In genomic region chr17:2782030-2782429, GRCh38 we compare ENCODE assay signal across 19 cellular contexts. TPM values are rescaled to one million over a fixed set of nuclear protein-coding genes. Genes with fewer than 3 reads are reported as not detected.
DNase-seq lines count a peak whose midpoint lies in the region; ATAC-seq, FAIRE-seq and TF ChIP-seq lines count a peak whose summit lies in the region.
"Had no signal": no experiment of that assay in that cellular context is flagged by ENCODE, and none has a peak within 500 bp of the region (broad histone marks: within the 10 kb centered on the region; RNA-seq: fewer than 3 reads in every experiment).

No MANE protein-coding gene starts in this region.

- H3F3A ChIP-seq in GM23248 (ENCODE audit: insufficient read depth), result no peaks in the 10 kb centered on the region

- H2AFZ ChIP-seq in GM23248, result no peak overlapping the region
- H2AFZ ChIP-seq in H1 (ENCODE audit: low read length), result no peak overlapping the region
- H2AFZ ChIP-seq in osteoblast (ENCODE audit: low read length), result no peak overlapping the region

- in situ Hi-C loops in GM23248 (cut with MboI), result no loop called here
- in situ Hi-C loops in gastrocnemius medialis (cut with MboI; ENCODE audit: low sequenced_read_pairs in 4 of 4), result no loop called here

- no peak overlapping the region for H2BK15ac ChIP-seq in H1 (ENCODE audit: low read length)

- H3K36me3 ChIP-seq in GM23248 (ENCODE audit: low read depth) (no peaks in the 10 kb centered on the region), H1 (ENCODE audit: control insufficient read depth in 2 of 4, insufficient read depth in 4 of 4, low read length in 3 of 4) (no peaks in the 10 kb centered on the region), osteoblast (ENCODE audit: insufficient read depth, low read length) (no peaks in the 10 kb centered on the region), gastrocnemius medialis (no peaks in the 10 kb centered on the region)
- H3K36me3 ChIP-seq: breast epithelium had no signal

- TF ChIP-seq POLR2A in NB4 (IDR thresholded peaks at IDR 0.05; ENCODE audit: extremely low read depth, insufficient read length) (no peak), H1 (IDR thresholded peaks at IDR 0.05; ENCODE audit: control extremely low read depth in 1 of 2, low read depth in 2 of 2, low read length in 2 of 2) (no peak), gastrocnemius medialis (IDR thresholded peaks at IDR 0.05) (no peak)

- TF ChIP-seq CTCF in NB4 (IDR thresholded peaks at IDR 0.05; ENCODE audit: low read depth, low read length) (no peak), H1 (IDR thresholded peaks at IDR 0.05; ENCODE audit: control extremely low read depth in 1 of 3, insufficient read depth in 1 of 3, low read depth in 1 of 3, low read length in 3 of 3) (no peak), osteoblast (IDR thresholded peaks at IDR 0.05; ENCODE audit: extremely low read depth, low read depth, low read length) (no peak), gastrocnemius medialis (IDR thresholded peaks at IDR 0.05 in 4 of 5, conservative IDR thresholded peaks at IDR 0.05 in 1 of 5) (no peak)

- no peaks in the 10 kb centered on the region for H3K79me2 ChIP-seq in GM23248 (ENCODE audit: insufficient read depth)
- no peaks in the 10 kb centered on the region for H3K79me2 ChIP-seq in H1 (ENCODE audit: control insufficient read depth in 1 of 2, insufficient read depth in 2 of 2, low read length in 2 of 2)
- H3K79me2 ChIP-seq in osteoblast (ENCODE audit: insufficient read depth, low read length), result no peaks in the 10 kb centered on the region

- H3K23me2 ChIP-seq in H1 (ENCODE audit: low read depth, low read length), result peaks cover 6% of the 10 kb centered on the region

- H3K9ac ChIP-seq in GM23248 (no peak overlapping the region), H1 (replicated peaks in 1 of 4; ENCODE audit: extremely low read depth in 1 of 4, low read depth in 3 of 4, low read length in 3 of 4) (no peak overlapping the region)

- H4K20me1 ChIP-seq in GM23248 (ENCODE audit: insufficient read depth) (no peaks in the 10 kb centered on the region), H1 (replicated peaks in 1 of 2; ENCODE audit: control insufficient read depth in 1 of 2, insufficient read depth in 2 of 2, low read length in 2 of 2) (peaks cover 0 to 4% of the 10 kb centered on the region in 2 experiments), osteoblast (ENCODE audit: insufficient read depth, low read length) (no peaks in the 10 kb centered on the region)

- no peak overlapping the region for H4K91ac ChIP-seq in H1 (replicated peaks; ENCODE audit: insufficient read length, low read length)

- WGBS in GM23248 (ENCODE audit: low coverage in 1 of 2, low lambda C conversion rate in 2 of 2, missing lambda C conversion rate in 2 of 2), 2 experiments, result 1 to 5% methylated on average over 5 of the region's 5 CpGs
- 67% methylated on average over 4 of the region's 5 CpGs; no CpG with 5 or more reads in 1 of the 2 experiments for WGBS in H1 (ENCODE audit: extremely low coverage in 1 of 2, insufficient coverage in 1 of 2, insufficient read length in 1 of 2, insufficient replicate concordance in 2 of 2, low coverage in 1 of 2, low lambda C conversion rate in 2 of 2, missing lambda C conversion rate in 1 of 2), 2 experiments

- CTCF ChIA-PET in H1 (lab: Charles Lee; ENCODE audit: partially characterized antibody), result interaction anchor here (0.7 to 1.8 kb wide), 3 partner anchors 9 to 761 kb away, joined by 3 to 6 read pairs (median 5); no protein-coding TSS in a partner anchor

- ATAC-seq in GM18511 (IDR thresholded peaks at IDR 0.05; ENCODE audit: unreplicated experiment), result no peak
- no peak for ATAC-seq in gastrocnemius medialis
- no peak for ATAC-seq in GM18519 (IDR thresholded peaks at IDR 0.05; ENCODE audit: low FRiP score, unreplicated experiment)
- ATAC-seq: activated naive CD4-positive, alpha-beta T cell treated with anti-CD3 and anti-CD28 coated beads, Interleukin-2, amount 50 U/mL, for 72 hours; naive thymus-derived CD8-positive, alpha-beta T cell; psoas muscle had no signal

- no peak overlapping the region for H2BK5ac ChIP-seq in H1 (ENCODE audit: low read depth, low read length)

- POLR2A ChIA-PET in H1 (lab: Charles Lee; ENCODE audit: partially characterized antibody), result interaction anchor here (0.5 kb wide), 1 partner anchor 23 kb away, joined by 3 read pairs; no protein-coding TSS in a partner anchor

- H3K56ac ChIP-seq in H1 (replicated peaks; ENCODE audit: insufficient read length, low read depth, low read length), result no peak overlapping the region

- H3K79me1 ChIP-seq in H1 (ENCODE audit: low read depth, low read length), result no peaks in the 10 kb centered on the region; the same call in 1 of the 2 replicates

- H3K14ac ChIP-seq in H1 (ENCODE audit: insufficient read length), result no peak overlapping the region

- H3K4me3 ChIP-seq in GM23248 (no peak overlapping the region), NB4 (ENCODE audit: low read depth, low read length) (no peak overlapping the region), H1 (ENCODE audit: extremely low read depth in 1 of 4, insufficient read depth in 2 of 4, low read depth in 3 of 4, low read length in 4 of 4) (no peak overlapping the region), osteoblast (ENCODE audit: insufficient read depth, low read length) (no peak overlapping the region), gastrocnemius medialis (no peak overlapping the region)
- H3K4me3 ChIP-seq: breast epithelium, psoas muscle had no signal

- no peak overlapping the region for H3K4ac ChIP-seq in H1 (replicated peaks; ENCODE audit: insufficient read length, low read depth, low read length)

- no peaks in the 10 kb centered on the region for H3K9me2 ChIP-seq in GM23248 (ENCODE audit: insufficient read depth)

- TF ChIP-seq EP300 in H1 (IDR thresholded peaks at IDR 0.05; ENCODE audit: borderline replicate concordance in 1 of 2, low read depth in 2 of 2, low read length in 2 of 2), result no peak

- no peak overlapping the region for H4K8ac ChIP-seq in H1 (ENCODE audit: extremely low read depth, insufficient read depth, low read length)

- H3K27ac ChIP-seq in GM23248 (no peak overlapping the region), H1 (ENCODE audit: low read depth, low read length) (no peak overlapping the region), osteoblast (ENCODE audit: low read depth, low read length) (no peak overlapping the region), gastrocnemius medialis (no peak overlapping the region)
- H3K27ac ChIP-seq: breast epithelium, psoas muscle had no signal

- intact Hi-C loops in gastrocnemius medialis (cut with DNase I; ENCODE audit: low total_unique reads), result no loop called here

- H2BK20ac ChIP-seq in H1 (ENCODE audit: low read length), result no peak overlapping the region

- DNase-seq in GM23248 (peak; percentile 38), NB4 (ENCODE audit: low read depth) (peak; percentile 24), H1 (ENCODE audit: low read depth in 1 of 2, low spot score in 2 of 2) (no peak), osteoblast (ENCODE audit: insufficient read length, low spot score, missing footprints) (peak; percentile 69), gastrocnemius medialis (no peak), HuH-7.5 (ENCODE audit: low spot score) (no peak)
- DNase-seq: activated T-cell treated with anti-CD3 and anti-CD28 coated beads, Interleukin-2, amount 50 U/mL, for 24 hours; AML-193; erythroblast; naive thymus-derived CD8-positive, alpha-beta T cell; NCI-H1694 treated with DMSO at 0.1 percent for 48 hours; NCI-H510A treated with DMSO at 0.1 percent for 48 hours; psoas muscle had no signal

- no peak overlapping the region for H2BK120ac ChIP-seq in H1 (replicated peaks; ENCODE audit: low read depth, low read length)

- TF ChIP-seq RAD21 in H1 (IDR thresholded peaks at IDR 0.05 in 1 of 2, conservative IDR thresholded peaks at IDR 0.05 in 1 of 2; ENCODE audit: low read depth in 2 of 2, low read length in 2 of 2), result no peak

- no peaks in the 10 kb centered on the region for H3K4me1 ChIP-seq in GM23248 (ENCODE audit: insufficient read depth)
- H3K4me1 ChIP-seq in H1 (replicated peaks in 1 of 4; ENCODE audit: control insufficient read depth in 3 of 4, insufficient read depth in 4 of 4, low read length in 3 of 4), result peaks cover 0 to 5% (median 3%) of the 10 kb centered on the region in 4 experiments; a peak in 4 of 7 replicates
- H3K4me1 ChIP-seq in osteoblast (ENCODE audit: insufficient read depth, low read length), result no peaks in the 10 kb centered on the region
- H3K4me1 ChIP-seq in gastrocnemius medialis, result no peaks in the 10 kb centered on the region
- H3K4me1 ChIP-seq: breast epithelium, psoas muscle had no signal

- H3K27me3 ChIP-seq in GM23248 (replicated peaks; ENCODE audit: insufficient read depth) (peaks cover 17% of the 10 kb centered on the region; the same call in 1 of the 2 replicates), H1 (replicated peaks in 1 of 4; ENCODE audit: control insufficient read depth in 3 of 4, extremely low read depth in 1 of 4, insufficient read depth in 3 of 4, low read length in 3 of 4) (no peaks in the 10 kb centered on the region), osteoblast (ENCODE audit: insufficient read depth, low read length) (peaks cover 13% of the 10 kb centered on the region), gastrocnemius medialis (peaks cover 5 to 13% (median 6%) of the 10 kb centered on the region in 3 donors)

- H2BK12ac ChIP-seq in H1 (ENCODE audit: low read depth, low read length), result no peak overlapping the region

- H2AK5ac ChIP-seq in H1 (ENCODE audit: low read depth, low read length), result no peak overlapping the region

- no peak overlapping the region for H4K5ac ChIP-seq in H1 (ENCODE audit: insufficient read length, low read depth, low read length)

- no peak overlapping the region for H3K18ac ChIP-seq in H1 (ENCODE audit: extremely low read depth, low read length)

- no peak overlapping the region for H3K4me2 ChIP-seq in GM23248 (ENCODE audit: unreplicated experiment)
- no peak overlapping the region for H3K4me2 ChIP-seq in H1 (ENCODE audit: insufficient read depth in 1 of 2, low read depth in 2 of 2, low read length in 2 of 2)
- H3K4me2 ChIP-seq in osteoblast (ENCODE audit: insufficient read depth, low read length), result no peak overlapping the region

- H3K9me3 ChIP-seq in GM23248 (ENCODE audit: low read depth) (no peaks in the 10 kb centered on the region), H1 (ENCODE audit: insufficient read depth in 2 of 2, low read depth in 1 of 2, low read length in 1 of 2) (no peaks in the 10 kb centered on the region), osteoblast (ENCODE audit: low read depth, low read length) (no peaks in the 10 kb centered on the region), gastrocnemius medialis (no peaks in the 10 kb centered on the region)

- H3K23ac ChIP-seq in H1 (ENCODE audit: insufficient read length), result no peak overlapping the region

- no peak for FAIRE-seq in H1 (lab: Jason Lieb, UNC)

RNA-seq across cellular contexts. Expression of gene RAP1GAP2, which starts 14.2 kb away (rescaled TPM):
- 2.0 and 3.8 TPM in 2 replicates for total RNA-seq in GM23248 (2014; rRNA removed; shearing (Covaris generic))
- polyA plus RNA-seq in GM23248 (2016; fragmentation: Nextera tagmentation; extraction: Ambion mirVana) (0.74 and 0.99 TPM in 2 replicates), H1 (2011; rRNA removed) (24.0 and 28.9 TPM in 2 replicates)
- 63.4 and 63.8 TPM in 2 replicates for total RNA-seq in H1 (2021; fragmentation: NEBNext Ultra II Directional; extraction: Animal tissue kit (Norgen Biotek cat#: 25700))
- 25.1 TPM for polyA plus RNA-seq in H1 (2011; cell fraction: cytosol; rRNA removed)
- 165 TPM for polyA plus RNA-seq in H1 (2011; cell fraction: nucleus; rRNA removed)
- 26.1 to 39.5 TPM (median 30.8 TPM) in 4 replicates for polyA plus RNA-seq in H1 (2012, experiment 1 of 2)
- 16.1 TPM for polyA plus RNA-seq in H1 (2012, experiment 2 of 2)
- polyA plus RNA-seq in H1 (2013, experiment 1 of 2), result 22.5 TPM
- 22.8 TPM for polyA plus RNA-seq in H1 (2013, experiment 2 of 2)
- polyA minus RNA-seq in H1 (2011; rRNA and poly(A)+ RNA removed), result 27.1 and 37.8 TPM in 2 replicates
- polyA minus RNA-seq in H1 (2011; cell fraction: cytosol; rRNA and poly(A)+ RNA removed), result 18.9 TPM
- polyA minus RNA-seq in H1 (2011; cell fraction: nucleus; rRNA and poly(A)+ RNA removed), result 28.5 TPM
- total RNA-seq in osteoblast (2.7 and 2.9 TPM in 2 replicates), gastrocnemius medialis (1 to 10 TPM in 3 of 4 donors, under 1 TPM in 1; 0.85 to 2.4 (median 1.5) TPM)

RNA-seq across cellular contexts. Expression of gene CCDC92B, which starts 32.6 kb away (rescaled TPM):
- not detected in 2 replicates for total RNA-seq in GM23248 (2014; rRNA removed; shearing (Covaris generic))
- polyA plus RNA-seq in GM23248 (2016; fragmentation: Nextera tagmentation; extraction: Ambion mirVana), result not detected in 2 replicates
- total RNA-seq in H1 (2021; fragmentation: NEBNext Ultra II Directional; extraction: Animal tissue kit (Norgen Biotek cat#: 25700)), result 11.9 and 12.1 TPM in 2 replicates
- polyA plus RNA-seq in H1 (2011; rRNA removed), result 5.5 and 9.0 TPM in 2 replicates
- polyA plus RNA-seq in H1 (2011; cell fraction: cytosol; rRNA removed), result 5.5 TPM
- 11.0 TPM for polyA plus RNA-seq in H1 (2011; cell fraction: nucleus; rRNA removed)
- polyA plus RNA-seq in H1 (2012, experiment 1 of 2), result 9.2 to 11.7 TPM (median 11.1 TPM) in 4 replicates
- polyA plus RNA-seq in H1 (2012, experiment 2 of 2), result 12.5 TPM
- polyA plus RNA-seq in H1 (2013, experiment 1 of 2), result 8.5 TPM
- polyA plus RNA-seq in H1 (2013, experiment 2 of 2), result 8.3 TPM
- polyA minus RNA-seq in H1 (2011; rRNA and poly(A)+ RNA removed), result 4.7 and 10.4 TPM in 2 replicates
- polyA minus RNA-seq in H1 (2011; cell fraction: cytosol; rRNA and poly(A)+ RNA removed), result 6.5 TPM
- 4.9 TPM for polyA minus RNA-seq in H1 (2011; cell fraction: nucleus; rRNA and poly(A)+ RNA removed)
- total RNA-seq in osteoblast, result not detected in 2 replicates
- total RNA-seq in gastrocnemius medialis, result not detected
- total RNA-seq: dermis microvascular lymphatic vessel endothelial cell, glomerular endothelial cell had no signal
- polyA plus RNA-seq: naive thymus-derived CD8-positive, alpha-beta T cell had no signal

Comparison
In these comparisons a context has a peak if more than half of its experiments do, and no peak if none do; other contexts are left out.
1. DNase-seq: peak in GM23248 (single experiment), NB4 (single experiment) and osteoblast (single experiment); none in H1 (0 of 2), gastrocnemius medialis (0 of 2) and HuH-7.5 (single experiment).
2. RNA of gene RAP1GAP2, which starts 14.2 kb away (total RNA-seq): 63.4 to 63.8 TPM in H1; 2.0 to 3.8 TPM in GM23248, 2.7 to 2.9 TPM in osteoblast and 0.85 to 2.4 TPM in gastrocnemius medialis; every median in the first group is over 10 times any median in the second.
3. RNA of gene CCDC92B, which starts 32.6 kb away (total RNA-seq): 11.9 to 12.1 TPM in H1; not detected in gastrocnemius medialis, not detected in GM23248 and not detected in osteoblast; every median in the first group is over 10 times any median in the second.